8 cellular contexts compared by ENCODE assay signal in genomic region chr19:41263850-41264580, GRCh38. TPM values are rescaled to one million over a fixed set of nuclear protein-coding genes. Genes with fewer than 3 reads are reported as not detected.
DNase-seq lines count a peak whose midpoint lies in the region; ATAC-seq and FAIRE-seq lines count a peak whose summit lies in the region.

Gene HNRNPUL1 (plus strand): TSS chr19:41264372. CDS start chr19:41264504, 132 bp downstream.

- ATAC-seq in GM19043 (IDR thresholded peaks at IDR 0.05; ENCODE audit: low read depth, unreplicated experiment) (peak; percentile 72), HG03378 (IDR thresholded peaks at IDR 0.05; ENCODE audit: unreplicated experiment) (peak; percentile 81)

- FAIRE-seq in islet of Langerhans (lab: Jason Lieb, UNC), result peak; percentile 99

- DNase-seq in AML-193 (lab: John Stamatoyannopoulos, UW) (peak; percentile 99 to 100), NCI-H460 (ENCODE audit: extremely low read depth, low read depth) (peak; percentile 100), cerebellar nuclear complex (lab: John Stamatoyannopoulos, UW) (peak; percentile 95 to 99)
- peak; percentile 99 for DNase-seq in activated CD4-positive, CD25-positive, alpha-beta regulatory T cell treated with anti-CD3 and anti-CD28 coated beads, Interleukin-2, amount 50 U/mL, for 72 hours
- peak; percentile 98 for DNase-seq in stimulated activated CD4-positive, alpha-beta T cell treated with anti-CD3 and anti-CD28 coated beads, Interleukin-12 subunit alpha, Interleukin-12 subunit beta, amount 100 ng/mL, for 4 hours

RNA-seq across cellular contexts. Expression of gene HNRNPUL1, which starts in this region (rescaled TPM):
- 80.3 and 89.5 TPM in 2 replicates for total RNA-seq in NCI-H460 (2014; rRNA removed; shearing (Covaris generic))
- polyA plus RNA-seq in NCI-H460 (2014; cell fraction: nucleus; rRNA removed), result 61.0 and 68.3 TPM in 2 replicates

Comparison
In these comparisons a context has a peak if more than half of its experiments do, and no peak if none do; other contexts are left out.
1. Peak in every context shown above with its lines: DNase-seq and ATAC-seq.